ENCODE assay signal across 8 cellular contexts in genomic region chr13:52809310-52809769, GRCh38. TPM values are rescaled to one million over a fixed set of nuclear protein-coding genes. Genes with fewer than 3 reads are reported as not detected.
A peak's percentile ranks its signal among the peaks of the same experiment; 100 is the strongest.
DNase-seq lines count a peak whose midpoint lies in the region; TF ChIP-seq lines count a peak whose summit lies in the region.

No MANE protein-coding gene starts in this region.

- H3K4me1 Mint-ChIP-seq in HFFc6 (ENCODE audit: low read depth), result peaks cover 8% of the 10 kb centered on the region

- H3K4me3 ChIP-seq in brain microvascular endothelial cell (ENCODE audit: low read depth, low read length) (no peak overlapping the region), kidney epithelial cell (ENCODE audit: low read depth, low read length) (no peak overlapping the region)

- no peak overlapping the region for H3K27ac ChIP-seq in brain microvascular endothelial cell

- no peak overlapping the region for H3K27ac Mint-ChIP-seq in HFFc6

- peak; percentile 78 for TF ChIP-seq CTCF in HFFc6 (IDR thresholded peaks at IDR 0.05)
- peak; percentile 54 for TF ChIP-seq CTCF in brain microvascular endothelial cell (IDR thresholded peaks at IDR 0.05; ENCODE audit: low read depth, low read length, missing control alignments)
- peak; percentile 75 for TF ChIP-seq CTCF in kidney epithelial cell (IDR thresholded peaks at IDR 0.05; ENCODE audit: insufficient read depth, low read length, poor library complexity, severe bottlenecking)

- in situ Hi-C loops in SK-MEL-5 (cut with HindIII; ENCODE audit: low pct_unique_long_range_greater_than_20kb, low sequenced_read_pairs), result no loop called here
- in situ Hi-C loops in brain microvascular endothelial cell (cut with HindIII; ENCODE audit: low pct_ligation_motif_present, low sequenced_read_pairs), result no loop called here

- H3K27me3 Mint-ChIP-seq in HFFc6 (ENCODE audit: insufficient read depth), result peaks cover 4% of the 10 kb centered on the region; the same call in 1 of the 2 replicates

- H3K9me3 Mint-ChIP-seq in HFFc6, result no peaks in the 10 kb centered on the region; the same call in none of the 2 replicates

- H3K27me3 ChIP-seq in brain microvascular endothelial cell (replicated peaks), result no peaks in the 10 kb centered on the region
- H3K27me3 ChIP-seq in kidney epithelial cell (ENCODE audit: control insufficient read depth, insufficient read depth, low read length), result no peaks in the 10 kb centered on the region

- H3K36me3 ChIP-seq in brain microvascular endothelial cell (replicated peaks) (no peaks in the 10 kb centered on the region), kidney epithelial cell (ENCODE audit: control insufficient read depth, insufficient read depth, low read length) (no peaks in the 10 kb centered on the region)

- DNase-seq in activated CD8-positive, alpha-beta memory T cell treated with anti-CD3 and anti-CD28 coated beads for 24 hours, result peak; percentile 66
- no peak for DNase-seq in activated CD8-positive, alpha-beta memory T cell treated with anti-CD3 and anti-CD28 coated beads, Interleukin-2, amount 50 U/mL, for 4 hours
- peak; percentile 78 for DNase-seq in HFFc6
- DNase-seq in MV-4-11 (lab: John Stamatoyannopoulos, UW), result peak; percentile 69
- DNase-seq in SK-MEL-5 (ENCODE audit: low read depth, low spot score), result peak; percentile 94
- peak; percentile 68 for DNase-seq in brain microvascular endothelial cell
- peak; percentile 39 for DNase-seq in kidney epithelial cell (ENCODE audit: low read depth)
- peak; percentile 69 for DNase-seq in stimulated activated CD8-positive, alpha-beta memory T cell treated with anti-CD3 and anti-CD28 coated beads, Interleukin-4, amount 100 ng/mL, for 48 hours

- no peaks in the 10 kb centered on the region for H3K36me3 Mint-ChIP-seq in HFFc6 (ENCODE audit: low read depth)

- no peak overlapping the region for H3K4me3 Mint-ChIP-seq in HFFc6

RNA-seq across cellular contexts. Expression of gene PCDH8, which starts 39.1 kb away (rescaled TPM):
- total RNA-seq in HFFc6 (2021; fragmentation: NEBNext Ultra II Directional; extraction: Animal tissue kit (Norgen Biotek cat#: 25700)), result not detected
- total RNA-seq in SK-MEL-5 (2014; rRNA removed; shearing (Covaris generic)), result 0.11 TPM in 1 of 2 replicates, not detected in the other
- 0.11 TPM in 1 of 2 replicates, not detected in the other for polyA plus RNA-seq in SK-MEL-5 (2015; cell fraction: cytosol; rRNA removed)
- not detected in 2 replicates for polyA plus RNA-seq in SK-MEL-5 (2015; cell fraction: nucleus; rRNA removed)
- total RNA-seq in kidney epithelial cell, result 0.04 and 0.14 TPM in 2 replicates
